In genomic region chr16:67658849-67659674, GRCh38 we compare ENCODE assay signal across 9 cellular contexts. TPM values are rescaled to one million over a fixed set of nuclear protein-coding genes. Genes with fewer than 3 reads are reported as not detected.
DNase-seq lines count a peak whose midpoint lies in the region; ATAC-seq and TF ChIP-seq lines count a peak whose summit lies in the region.
"Had no signal": no experiment of that assay in that cellular context is flagged by ENCODE, and none has a peak within 500 bp of the region (broad histone marks: within the 10 kb centered on the region; RNA-seq: fewer than 3 reads in every experiment).

No MANE protein-coding gene starts in this region.

- H3K79me2 ChIP-seq in ACC112 (ENCODE audit: control insufficient read depth, insufficient read depth, low read length, unreplicated experiment) (no peaks in the 10 kb centered on the region), mammary epithelial cell (ENCODE audit: insufficient read depth, low read length) (peaks cover 15% of the 10 kb centered on the region)

- BruUV-seq in mammary epithelial cell (replicated peaks; lab: Mats Ljungman, UMichigan): no TSS peak

- dilution Hi-C loops in mammary epithelial cell (cut with HindIII; ENCODE audit: low sequenced_read_pairs): no loop called here

- no peaks in the 10 kb centered on the region for H4K20me1 ChIP-seq in mammary epithelial cell (ENCODE audit: insufficient read depth, low read length)

- CTCF ChIA-PET in mammary epithelial cell (lab: Charles Lee; ENCODE audit: low non-redundant PET): no interaction called here

- H3K27me3 ChIP-seq in ACC112 (ENCODE audit: insufficient read depth, low read length) (peaks cover 9% of the 10 kb centered on the region), mammary epithelial cell (ENCODE audit: insufficient read depth, low read length) (peaks cover 5% of the 10 kb centered on the region), muscle layer of duodenum (ENCODE audit: low read depth, low read length) (peaks cover 8% of the 10 kb centered on the region)

- H3K4me3 ChIP-seq in ACC112 (ENCODE audit: low read depth, low read length): peak overlapping the region; percentile 85
- H3K4me3 ChIP-seq in Jurkat, Clone E6-1 (ENCODE audit: low read length): peak overlapping the region; percentile 99
- H3K4me3 ChIP-seq in mammary epithelial cell (replicated peaks in 1 of 3; ENCODE audit: insufficient read depth in 1 of 3, low read depth in 2 of 3, low read length in 3 of 3): peak overlapping the region; percentile 81 to 91 (median 82)
- peak overlapping the region; percentile 88 to 94 for H3K4me3 ChIP-seq in muscle layer of duodenum (ENCODE audit: low read depth in 1 of 2, low read length in 2 of 2)

- no peak overlapping the region for H3K27ac ChIP-seq in ACC112 (ENCODE audit: low read depth, low read length)
- peak overlapping the region; percentile 84 for H3K27ac ChIP-seq in mammary epithelial cell (ENCODE audit: insufficient read depth, low read depth, low read length)
- H3K27ac ChIP-seq in muscle layer of duodenum (ENCODE audit: low read length): no peak overlapping the region

- peak overlapping the region; percentile 99 for H3K4me2 ChIP-seq in mammary epithelial cell (ENCODE audit: insufficient read depth, low read depth, low read length)

- H3K4me1 ChIP-seq in ACC112 (ENCODE audit: control insufficient read depth, insufficient read depth, low read length, unreplicated experiment) (peaks cover 4% of the 10 kb centered on the region), mammary epithelial cell (ENCODE audit: insufficient read depth, low read length) (peaks cover 18% of the 10 kb centered on the region), muscle layer of duodenum (ENCODE audit: control insufficient read depth in 1 of 2, insufficient read depth in 2 of 2, low read length in 2 of 2) (peaks cover 3 to 20% of the 10 kb centered on the region in 2 donors)

- H3K9ac ChIP-seq in mammary epithelial cell (ENCODE audit: insufficient read depth, low read length): peak overlapping the region; percentile 84

- H3K36me3 ChIP-seq in ACC112 (ENCODE audit: insufficient read depth, low read length) (no peaks in the 10 kb centered on the region), mammary epithelial cell (ENCODE audit: insufficient read depth, low read length) (no peaks in the 10 kb centered on the region), muscle layer of duodenum (ENCODE audit: control insufficient read depth in 1 of 2, insufficient read depth in 2 of 2, low read length in 2 of 2) (peaks cover 0 to 27% of the 10 kb centered on the region in 2 donors)

- intact Hi-C loops in mammary epithelial cell (cut with micrococcal nuclease): no loop called here

- H2AFZ ChIP-seq in ACC112 (ENCODE audit: low read length, unreplicated experiment) (no peak overlapping the region), mammary epithelial cell (ENCODE audit: low read depth, low read length) (peak overlapping the region; percentile 96)

- no peak for TF ChIP-seq CTCF in mammary epithelial cell (conservative IDR thresholded peaks at IDR 0.05 in 1 of 2, IDR thresholded peaks at IDR 0.05 in 1 of 2; ENCODE audit: extremely low read depth in 1 of 2, insufficient read depth in 1 of 2, low read depth in 1 of 2, low read length in 2 of 2)

- no peaks in the 10 kb centered on the region for H3K9me3 ChIP-seq in mammary epithelial cell (replicated peaks; ENCODE audit: insufficient read depth, low read length)
- no peaks in the 10 kb centered on the region for H3K9me3 ChIP-seq in muscle layer of duodenum (ENCODE audit: control insufficient read depth in 1 of 2, low read length in 2 of 2)

- WGBS in mammary epithelial cell (ENCODE audit: low coverage, missing lambda C conversion rate): 45% methylated on average over 14 of the region's 21 CpGs

- in situ Hi-C loops in mammary epithelial cell (cut with MboI; ENCODE audit: low sequenced_read_pairs in 2 of 2): loop anchor here in 1 of 2 donors (25.0 kb wide), 1 partner anchor 97 kb away; the partner anchor contains the start of gene CTCF

- ATAC-seq in HG03571 (IDR thresholded peaks at IDR 0.05; ENCODE audit: unreplicated experiment) (no peak), GM21390 (IDR thresholded peaks at IDR 0.05; ENCODE audit: unreplicated experiment) (no peak), GM21717 (IDR thresholded peaks at IDR 0.05; ENCODE audit: unreplicated experiment) (no peak), GM21381 (IDR thresholded peaks at IDR 0.05; ENCODE audit: unreplicated experiment) (no peak)

- no peak for DNase-seq in Jurkat, Clone E6-1 (ENCODE audit: low read depth, low spot score)
- DNase-seq in mammary epithelial cell: no peak
- DNase-seq: NCI-H446 treated with DMSO at 0.1 percent for 48 hours had no signal

RNA-seq across cellular contexts. Expression of gene ACD, which starts 1.0 kb away (rescaled TPM):
- 76.5 TPM for polyA plus RNA-seq in Jurkat, Clone E6-1 (2012; ENCODE audit: insufficient read depth, insufficient read length)
- total RNA-seq in mammary epithelial cell: 10 to 100 TPM; 15.5 to 39.8 TPM
- polyA plus RNA-seq in mammary epithelial cell: 34.5 TPM
- polyA minus RNA-seq in mammary epithelial cell: 53.2 TPM

RNA-seq across cellular contexts. Expression of gene PARD6A, which starts 1.7 kb away (rescaled TPM):
- polyA plus RNA-seq in Jurkat, Clone E6-1 (2012; ENCODE audit: insufficient read depth, insufficient read length): 17.1 TPM
- under 1 TPM; 0.40 to 0.67 TPM for total RNA-seq in mammary epithelial cell
- polyA plus RNA-seq in mammary epithelial cell: 0.59 TPM
- 4.5 TPM for polyA minus RNA-seq in mammary epithelial cell

RNA-seq across cellular contexts. Expression of gene ENKD1, which starts 7.5 kb away (rescaled TPM):
- 21.7 TPM for polyA plus RNA-seq in Jurkat, Clone E6-1 (2012; ENCODE audit: insufficient read depth, insufficient read length)
- 10 to 100 TPM in 1 of 2 donors, 1 to 10 TPM in 1; 6.2 to 13.4 TPM for total RNA-seq in mammary epithelial cell
- 9.3 TPM for polyA plus RNA-seq in mammary epithelial cell
- 0.98 TPM for polyA minus RNA-seq in mammary epithelial cell

RNA-seq across cellular contexts. Expression of gene C16orf86, which starts 7.6 kb away (rescaled TPM):
- 2.6 TPM for polyA plus RNA-seq in Jurkat, Clone E6-1 (2012; ENCODE audit: insufficient read depth, insufficient read length)
- 1 to 10 TPM in 1 of 2 donors, under 1 TPM in 1; 0.75 to 1.7 TPM for total RNA-seq in mammary epithelial cell
- 0.80 TPM for polyA plus RNA-seq in mammary epithelial cell
- 0.62 TPM for polyA minus RNA-seq in mammary epithelial cell

RNA-seq across cellular contexts. Expression of gene CARMIL2, which starts 14.1 kb away (rescaled TPM):
- 165 TPM for polyA plus RNA-seq in Jurkat, Clone E6-1 (2012; ENCODE audit: insufficient read depth, insufficient read length)
- 1 to 10 TPM in 1 of 2 donors, not detected in 1; 2.9 TPM for total RNA-seq in mammary epithelial cell
- 0.05 TPM for polyA plus RNA-seq in mammary epithelial cell
- not detected for polyA minus RNA-seq in mammary epithelial cell
